Comparison of ENCODE assay signal across 14 cellular contexts in the genomic region with DNA sequence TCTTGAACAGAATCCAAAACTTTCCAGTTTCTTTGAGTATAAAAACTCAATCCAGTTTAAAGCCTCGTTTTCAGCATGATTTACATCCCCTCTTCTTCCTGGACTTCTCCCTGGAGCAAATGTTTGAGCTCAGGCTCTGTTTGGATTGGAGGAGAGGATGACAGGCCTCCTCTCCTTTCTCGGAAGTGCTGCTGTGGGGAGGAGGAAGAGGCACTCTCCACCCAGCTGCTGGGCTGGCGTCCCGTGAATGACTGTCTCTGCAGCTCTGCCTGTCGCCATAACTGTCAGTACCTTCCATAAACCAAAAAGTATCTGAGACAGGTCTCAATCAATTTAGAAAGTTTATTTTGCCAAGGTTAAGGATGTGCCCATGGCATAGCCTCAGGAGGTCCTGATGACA.
"Had no signal": no experiment of that assay in that cellular context is flagged by ENCODE, and none has a peak within 500 bp of the region (broad histone marks: within the 10 kb centered on the region; RNA-seq: fewer than 3 reads in every experiment).

No MANE protein-coding gene starts in this region.

- H3K27ac ChIP-seq: breast epithelium, esophagus muscularis mucosa, gastrocnemius medialis, lower lobe of right lung, stomach, thyroid gland, vagina, WERI-Rb-1 had no signal

- H3K36me3 Mint-ChIP-seq: naive thymus-derived CD8-positive, alpha-beta T cell had no signal

- H3K4me1 Mint-ChIP-seq: activated CD4-positive, alpha-beta memory T cell treated with anti-CD3 and anti-CD28 coated beads, Interleukin-2, amount 10 ng/mL, durations not matched to agents 7 days and 5 days; activated CD4-positive, alpha-beta T cell treated with anti-CD3 and anti-CD28 coated beads for 36 hours; naive thymus-derived CD8-positive, alpha-beta T cell had no signal

- H3K4me3 ChIP-seq: breast epithelium, esophagus muscularis mucosa, gastrocnemius medialis, lower lobe of right lung, stomach, thyroid gland, vagina had no signal

- H3K4me1 ChIP-seq: breast epithelium, esophagus muscularis mucosa, gastrocnemius medialis, lower lobe of right lung, stomach, thyroid gland, vagina had no signal

- H3K36me3 ChIP-seq: breast epithelium, esophagus muscularis mucosa, gastrocnemius medialis, lower lobe of right lung, stomach, thyroid gland, vagina, WERI-Rb-1 had no signal

- H3K9me3 Mint-ChIP-seq: activated CD4-positive, alpha-beta memory T cell treated with anti-CD3 and anti-CD28 coated beads, Interleukin-2, amount 10 ng/mL, durations not matched to agents 7 days and 5 days; naive thymus-derived CD8-positive, alpha-beta T cell had no signal

- H3K4me3 Mint-ChIP-seq: activated CD4-positive, alpha-beta memory T cell treated with anti-CD3 and anti-CD28 coated beads, Interleukin-2, amount 10 ng/mL, durations not matched to agents 7 days and 5 days; activated CD4-positive, alpha-beta T cell treated with anti-CD3 and anti-CD28 coated beads for 36 hours; naive thymus-derived CD8-positive, alpha-beta T cell had no signal

- H3K27ac Mint-ChIP-seq: activated CD4-positive, alpha-beta memory T cell treated with anti-CD3 and anti-CD28 coated beads, Interleukin-2, amount 10 ng/mL, durations not matched to agents 7 days and 5 days; activated CD4-positive, alpha-beta T cell treated with anti-CD3 and anti-CD28 coated beads for 36 hours; naive thymus-derived CD8-positive, alpha-beta T cell had no signal

- ATAC-seq: activated CD4-positive, alpha-beta T cell treated with anti-CD3 and anti-CD28 coated beads for 36 hours; gastrocnemius medialis; lower lobe of right lung; naive thymus-derived CD8-positive, alpha-beta T cell had no signal

- DNase-seq: activated CD4-positive, alpha-beta memory T cell treated with anti-CD3 and anti-CD28 coated beads, Interleukin-2, amount 10 ng/mL, durations not matched to agents 7 days and 5 days; activated CD4-positive, alpha-beta T cell treated with anti-CD3 and anti-CD28 coated beads for 36 hours; activated naive CD4-positive, alpha-beta T cell; aorta; gastrocnemius medialis; lower lobe of right lung; naive thymus-derived CD8-positive, alpha-beta T cell; stomach; T-helper 1 cell; thyroid gland; WERI-Rb-1 had no signal

- H3K9me3 ChIP-seq: breast epithelium, esophagus muscularis mucosa, gastrocnemius medialis, lower lobe of right lung, stomach, thyroid gland, vagina had no signal

- H3K27me3 ChIP-seq: breast epithelium, esophagus muscularis mucosa, gastrocnemius medialis, stomach, thyroid gland, vagina had no signal
